In genomic region chr5:94353605-94354004, GRCh38 we compare ENCODE assay signal across 1 cellular context.
TF ChIP-seq lines count a peak whose summit lies in the region.

No MANE protein-coding gene starts in this region.

TF ChIP-seq in H1, 55 proteins besides CTCF, POLR2A, EP300 and RAD21:
- no peak for TF ChIP-seq SP1 (IDR thresholded peaks at IDR 0.05; ENCODE audit: low read depth, low read length)
- peak; percentile 75 for TF ChIP-seq POLR2AphosphoS5 (IDR thresholded peaks at IDR 0.05; ENCODE audit: low read depth, low read length)
